Comparison of ENCODE assay signal across 34 cellular contexts in genomic region chr4:39274503-39274902, GRCh38.
"Had no signal": no experiment of that assay in that cellular context is flagged by ENCODE, and none has a peak within 500 bp of the region (broad histone marks: within the 10 kb centered on the region; RNA-seq: fewer than 3 reads in every experiment).

No MANE protein-coding gene starts in this region.

- H3K27me3 ChIP-seq: adrenal gland, ascending aorta, body of pancreas, brain microvascular endothelial cell, breast epithelium, cardiac muscle cell had no signal

- FAIRE-seq: astrocyte, bronchial epithelial cell had no signal

- ATAC-seq: activated naive CD4-positive, alpha-beta T cell treated with anti-CD3 and anti-CD28 coated beads, Interleukin-2, amount 50 U/mL, for 72 hours; activated naive CD8-positive, alpha-beta T cell treated with anti-CD3 and anti-CD28 coated beads, Interleukin-2, amount 50 U/mL, for 24 hours; activated T-cell treated with anti-CD3 and anti-CD28 coated beads, Interleukin-2, amount 50 U/mL, for 4 hours; activated T-cell treated with anti-CD3 and anti-CD28 coated beads, Interleukin-2, amount 50 U/mL, for 72 hours; activated T-helper 17 cell treated with anti-CD3 and anti-CD28 coated beads, Interleukin-2, amount 50 U/mL, for 72 hours; body of pancreas had no signal

- H3K27ac ChIP-seq: adrenal gland, ascending aorta, body of pancreas, brain microvascular endothelial cell, breast epithelium, cardiac muscle cell had no signal

- H3K9me3 ChIP-seq: adrenal gland, ascending aorta, body of pancreas, breast epithelium had no signal

- DNase-seq: activated effector memory CD4-positive, alpha-beta T cell treated with anti-CD3 and anti-CD28 coated beads, Interleukin-2, amount 50 U/mL, for 16 hours; activated effector memory CD4-positive, alpha-beta T cell treated with Interleukin-2 at 50 U/mL for 16 hours; activated gamma-delta T cell; activated gamma-delta T cell treated with Interleukin-2 at 50 U/mL for 16 hours; activated naive CD4-positive, alpha-beta T cell; activated naive CD4-positive, alpha-beta T cell treated with anti-CD3 and anti-CD28 coated beads for 36 hours; activated naive CD4-positive, alpha-beta T cell treated with anti-CD3 and anti-CD28 coated beads, Interleukin-2, amount 10 ng/mL, durations not matched to agents 7 days and 5 days; activated naive CD4-positive, alpha-beta T cell treated with anti-CD3 and anti-CD28 coated beads, Interleukin-2, amount 50 U/mL, for 16 hours; activated naive CD4-positive, alpha-beta T cell treated with Interleukin-2 at 50 U/mL for 16 hours; activated naive CD8-positive, alpha-beta T cell treated with anti-CD3 and anti-CD28 coated beads for 36 hours; activated naive CD8-positive, alpha-beta T cell treated with anti-CD3 and anti-CD28 coated beads, Interleukin-2, amount 10 ng/mL, durations not matched to agents 7 days and 5 days; activated naive CD8-positive, alpha-beta T cell treated with anti-CD3 and anti-CD28 coated beads, Interleukin-2, amount 50 U/mL, for 24 hours; activated T-cell treated with anti-CD3 and anti-CD28 coated beads, Interleukin-2, amount 50 U/mL, for 1 hour; activated T-cell treated with anti-CD3 and anti-CD28 coated beads, Interleukin-2, amount 50 U/mL, for 24 hours; activated T-cell treated with anti-CD3 and anti-CD28 coated beads, Interleukin-2, amount 50 U/mL, for 4 hours; activated T-cell treated with anti-CD3 and anti-CD28 coated beads, Interleukin-2, amount 50 U/mL, for 48 hours; activated T-cell treated with anti-CD3 and anti-CD28 coated beads, Interleukin-2, amount 50 U/mL, for 72 hours; adrenal gland; amniotic stem cell; amygdala; anterior cingulate cortex; aorta; body of pancreas; brain microvascular endothelial cell; caudate nucleus; central memory CD4-positive, alpha-beta T cell; cerebellar nuclear complex had no signal

- H3K4me1 ChIP-seq: adrenal gland, ascending aorta, body of pancreas, breast epithelium had no signal

- H3K4me3 ChIP-seq: adrenal gland, ascending aorta, body of pancreas, breast epithelium, cardiac muscle cell had no signal
